In the genomic region with DNA sequence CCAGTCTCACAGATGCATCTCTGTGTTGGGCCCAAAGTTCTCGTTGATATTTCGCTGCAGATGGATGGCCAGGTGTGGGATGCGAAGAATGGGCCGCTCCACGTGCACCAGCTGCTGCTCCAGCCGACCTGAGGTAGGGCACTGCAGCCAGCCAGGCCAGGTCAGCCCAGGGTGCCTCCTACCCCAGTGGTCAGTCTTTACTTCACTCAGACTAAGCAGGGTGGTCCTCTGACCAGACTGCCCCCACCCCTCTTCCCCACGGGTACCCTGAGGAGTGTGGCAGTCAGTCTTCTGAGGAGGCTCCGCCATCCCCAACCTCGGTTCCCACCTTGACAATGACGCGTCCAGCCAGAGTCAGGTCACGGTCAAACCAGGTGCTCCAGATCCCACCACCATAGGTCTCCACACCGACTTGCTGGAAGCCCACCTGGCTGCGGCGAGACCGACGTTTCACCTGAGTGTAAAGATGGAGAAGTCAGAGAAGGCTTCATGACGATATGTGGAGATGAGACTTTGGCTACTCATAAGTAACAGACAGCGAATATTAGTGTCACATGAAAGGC, we compare ENCODE assay signal across 1 cellular context.
TF ChIP-seq lines count a peak whose summit lies in the region.

No MANE protein-coding gene starts in this region.

TF ChIP-seq in HepG2, 621 proteins besides CTCF, POLR2A, EP300 and RAD21:
- TF ChIP-seq SMAD1 (CRISPR knock-in tag; IDR thresholded peaks at IDR 0.05; ENCODE audit: borderline replicate concordance, low read depth) = 0 out of 2 replicates have a peak, but pooled peaks have one; percentile 6
- TF ChIP-seq ZNF879 (CRISPR knock-in tag; IDR thresholded peaks at IDR 0.05) = no peak
- TF ChIP-seq, protein P1, sequence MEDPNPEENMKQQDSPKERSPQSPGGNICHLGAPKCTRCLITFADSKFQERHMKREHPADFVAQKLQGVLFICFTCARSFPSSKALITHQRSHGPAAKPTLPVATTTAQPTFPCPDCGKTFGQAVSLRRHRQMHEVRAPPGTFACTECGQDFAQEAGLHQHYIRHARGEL (CRISPR knock-in tag; IDR thresholded peaks at IDR 0.05) = 0 out of 2 replicates have a peak, but pooled peaks have one; percentile 15
- TF ChIP-seq, protein P2, sequence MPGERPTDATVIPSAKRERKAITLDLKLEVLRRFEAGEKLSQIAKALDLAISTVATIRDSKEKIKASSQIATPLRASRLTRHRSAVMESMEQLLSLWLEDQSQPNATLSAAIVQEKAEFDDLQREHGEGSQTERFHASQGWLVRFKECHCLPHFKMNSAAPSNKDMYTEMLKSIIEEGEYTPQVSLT (CRISPR knock-in tag; IDR thresholded peaks at IDR 0.05; ENCODE audit: borderline replicate concordance, low read depth) = no peak
- 0 out of 2 replicates have a peak, but pooled peaks have one; percentile 50 for TF ChIP-seq ZNF253 (CRISPR knock-in tag; IDR thresholded peaks at IDR 0.05; ENCODE audit: borderline replicate concordance)
- 0 out of 2 replicates have a peak, but pooled peaks have one; percentile 21 for TF ChIP-seq ZBTB7A (CRISPR knock-in tag; IDR thresholded peaks at IDR 0.05)
